ENCODE assay signal across 1 cellular context in the genomic region with DNA sequence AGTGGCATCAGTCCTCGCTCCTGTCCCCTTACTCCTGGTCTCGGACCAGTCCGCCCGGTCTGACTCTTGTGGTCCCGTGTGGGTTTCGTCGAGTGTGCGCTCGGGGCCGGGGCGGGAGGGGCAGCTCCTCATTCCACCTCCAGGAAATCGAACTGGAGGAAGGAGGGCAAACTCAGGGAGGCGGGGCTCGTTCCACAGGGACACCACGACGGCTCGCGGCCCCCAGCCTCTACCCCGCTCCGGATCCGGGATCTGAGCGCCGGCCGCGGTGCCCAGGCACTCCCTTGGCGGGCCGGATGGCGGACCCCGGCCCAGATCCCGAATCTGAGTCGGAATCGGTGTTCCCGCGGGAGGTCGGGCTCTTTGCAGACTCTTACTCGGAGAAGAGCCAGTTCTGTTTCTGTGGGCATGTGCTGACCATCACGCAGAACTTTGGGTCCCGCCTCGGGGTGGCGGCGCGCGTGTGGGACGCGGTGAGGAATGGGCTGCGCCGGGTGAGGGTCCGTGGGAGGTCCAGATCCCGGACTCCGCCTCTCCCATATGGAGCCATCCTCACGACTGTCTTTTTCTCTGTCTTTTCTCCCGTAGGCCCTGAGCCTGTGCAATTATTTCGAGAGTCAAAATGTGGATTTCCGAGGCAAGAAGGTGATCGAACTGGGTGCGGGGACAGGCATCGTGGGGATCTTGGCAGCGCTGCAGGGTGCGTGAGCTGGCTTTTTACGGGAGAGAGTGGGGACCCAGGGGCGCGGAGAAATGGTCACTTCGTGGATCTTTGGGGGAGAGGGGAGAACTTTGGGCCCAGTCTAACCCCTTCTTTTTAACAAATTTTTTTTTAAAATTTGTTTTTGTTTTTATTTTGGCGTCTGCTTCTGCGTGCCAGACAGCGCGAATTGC.
A peak's percentile ranks its signal among the peaks of the same experiment; 100 is the strongest.
TF ChIP-seq lines count a peak whose summit lies in the region.

A gene (plus strand): TSS at position 186 of the 894 bp plus-strand sequence. CDS start 111 bp downstream, at position 297.

TF ChIP-seq in K562, 482 proteins besides CTCF, POLR2A, EP300 and RAD21 (continued from another document and continues in another):
- TF ChIP-seq, protein P1, sequence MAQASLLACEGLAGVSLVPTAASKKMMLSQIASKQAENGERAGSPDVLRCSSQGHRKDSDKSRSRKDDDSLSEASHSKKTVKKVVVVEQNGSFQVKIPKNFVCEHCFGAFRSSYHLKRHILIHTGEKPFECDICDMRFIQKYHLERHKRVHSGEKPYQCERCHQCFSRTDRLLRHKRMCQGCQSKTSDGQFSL (CRISPR knock-in tag; IDR thresholded peaks at IDR 0.05), result peak; percentile 16; the same call in 1 of the 2 replicates
- TF ChIP-seq, protein P1 (tag; IDR thresholded peaks at IDR 0.05), result no peak
- TF ChIP-seq NFRKB (IDR thresholded peaks at IDR 0.05; ENCODE audit: low read depth) (no peak), FOXJ3 (CRISPR knock-in tag; IDR thresholded peaks at IDR 0.05) (no peak), HDGF (IDR thresholded peaks at IDR 0.05) (0 out of 2 replicates have a peak, but pooled peaks have one; percentile 18), MCM7 (IDR thresholded peaks at IDR 0.05) (no peak), ZNF561 (CRISPR knock-in tag; conservative IDR thresholded peaks at IDR 0.05) (no peak), FOXJ2 (tag; IDR thresholded peaks at IDR 0.05) (no peak), CBX1 (IDR thresholded peaks at IDR 0.05; ENCODE audit: low read depth) (0 out of 2 replicates have a peak, but pooled peaks have one; percentile 54), NR1H2 (CRISPR knock-in tag; IDR thresholded peaks at IDR 0.05) (no peak), GTF2E2 (tag; IDR thresholded peaks at IDR 0.05) (0 out of 2 replicates have a peak, but pooled peaks have one; percentile 2), GABPA (tag; conservative IDR thresholded peaks at IDR 0.05; ENCODE audit: low read depth) (no peak; the same call in 1 of the 2 replicates), BHLHE40 (IDR thresholded peaks at IDR 0.05; ENCODE audit: low read length) (0 out of 2 replicates have a peak, but pooled peaks have one; percentile 3), POLR2AphosphoS2 (IDR thresholded peaks at IDR 0.05; ENCODE audit: low read length) (no peak), CREB1 (IDR thresholded peaks at IDR 0.05) (no peak), CREB1 (CRISPR knock-in tag; IDR thresholded peaks at IDR 0.05) (peak; percentile 41; the same call in 1 of the 2 replicates), TGIF2 (CRISPR knock-in tag; IDR thresholded peaks at IDR 0.05) (no peak), ZNF589 (CRISPR knock-in tag; IDR thresholded peaks at IDR 0.05; ENCODE audit: low read depth) (no peak), MED1 (CRISPR knock-in tag; IDR thresholded peaks at IDR 0.05; ENCODE audit: borderline replicate concordance) (no peak), POU5F1 (IDR thresholded peaks at IDR 0.05; ENCODE audit: borderline replicate concordance, low read depth, low read length, partially characterized antibody) (no peak), ZNF444 (CRISPR knock-in tag; IDR thresholded peaks at IDR 0.05) (no peak), STAT5A (IDR thresholded peaks at IDR 0.05; ENCODE audit: borderline replicate concordance, low read length) (no peak), DIDO1 (tag; IDR thresholded peaks at IDR 0.05; ENCODE audit: low read depth) (no peak), HIVEP1 (CRISPR knock-in tag; IDR thresholded peaks at IDR 0.05) (no peak), ZNF583 (CRISPR knock-in tag; IDR thresholded peaks at IDR 0.05) (no peak), MAFK (IDR thresholded peaks at IDR 0.05; ENCODE audit: low read length) (no peak), MTA3 (IDR thresholded peaks at IDR 0.05; ENCODE audit: borderline replicate concordance) (0 out of 2 replicates have a peak, but pooled peaks have one; percentile 14), PYGO2 (tag; IDR thresholded peaks at IDR 0.05) (no peak), TAF9B (IDR thresholded peaks at IDR 0.05; ENCODE audit: partially characterized antibody) (no peak), HMGN3 (IDR thresholded peaks at IDR 0.05; ENCODE audit: borderline replicate concordance, extremely low read depth, insufficient read length, low read depth, low read length) (no peak), CBFA2T3 (IDR thresholded peaks at IDR 0.05) (no peak), FOXK2 (conservative IDR thresholded peaks at IDR 0.05 in 1 of 2, IDR thresholded peaks at IDR 0.05 in 1 of 2; ENCODE audit: low read depth in 2 of 2) (no peak), THRAP3 (IDR thresholded peaks at IDR 0.05; ENCODE audit: borderline replicate concordance) (no peak), RCOR1 (IDR thresholded peaks at IDR 0.05; ENCODE audit: borderline replicate concordance in 1 of 2, low read depth in 2 of 2, low read length in 2 of 2) (no peak), RBM17 (IDR thresholded peaks at IDR 0.05; ENCODE audit: borderline replicate concordance, low read depth, low read length) (no peak), XRCC5 (IDR thresholded peaks at IDR 0.05; ENCODE audit: low read depth, low read length) (no peak; the same call in 1 of the 2 replicates), PTBP1 (IDR thresholded peaks at IDR 0.05; ENCODE audit: low read depth, low read length) (no peak), NR3C1 (CRISPR knock-in tag; IDR thresholded peaks at IDR 0.05) (no peak), ZNF699 (CRISPR knock-in tag; IDR thresholded peaks at IDR 0.05; ENCODE audit: insufficient replicate concordance) (no peak), TAF15 (IDR thresholded peaks at IDR 0.05; ENCODE audit: low read depth, low read length) (no peak), LARP7 (IDR thresholded peaks at IDR 0.05) (no peak), RBFOX2 (IDR thresholded peaks at IDR 0.05; ENCODE audit: low read depth, low read length) (peak; percentile 83), XRCC4 (IDR thresholded peaks at IDR 0.05; ENCODE audit: extremely low read depth, insufficient read depth, insufficient read length) (no peak), CEBPB (tag; IDR thresholded peaks at IDR 0.05) (no peak), ZNF830 (CRISPR knock-in tag; IDR thresholded peaks at IDR 0.05) (no peak), NUFIP1 (IDR thresholded peaks at IDR 0.05; ENCODE audit: partially characterized antibody) (no peak), EP400 (IDR thresholded peaks at IDR 0.05) (no peak), RFX5 (IDR thresholded peaks at IDR 0.05; ENCODE audit: low read depth, low read length) (no peak)
- TF ChIP-seq, protein P2, sequence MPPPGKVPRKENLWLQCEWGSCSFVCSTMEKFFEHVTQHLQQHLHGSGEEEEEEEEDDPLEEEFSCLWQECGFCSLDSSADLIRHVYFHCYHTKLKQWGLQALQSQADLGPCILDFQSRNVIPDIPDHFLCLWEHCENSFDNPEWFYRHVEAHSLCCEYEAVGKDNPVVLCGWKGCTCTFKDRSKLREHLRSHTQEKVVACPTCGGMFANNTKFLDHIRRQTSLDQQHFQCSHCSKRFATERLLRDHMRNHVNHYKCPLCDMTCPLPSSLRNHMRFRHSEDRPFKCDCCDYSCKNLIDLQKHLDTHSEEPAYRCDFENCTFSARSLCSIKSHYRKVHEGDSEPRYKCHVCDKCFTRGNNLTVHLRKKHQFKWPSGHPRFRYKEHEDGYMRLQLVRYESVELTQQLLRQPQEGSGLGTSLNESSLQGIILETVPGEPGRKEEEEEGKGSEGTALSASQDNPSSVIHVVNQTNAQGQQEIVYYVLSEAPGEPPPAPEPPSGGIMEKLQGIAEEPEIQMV (tag; conservative IDR thresholded peaks at IDR 0.05; ENCODE audit: low read depth), result 0 out of 2 replicates have a peak, but pooled peaks have one; percentile 14
- TF ChIP-seq, protein P3, sequence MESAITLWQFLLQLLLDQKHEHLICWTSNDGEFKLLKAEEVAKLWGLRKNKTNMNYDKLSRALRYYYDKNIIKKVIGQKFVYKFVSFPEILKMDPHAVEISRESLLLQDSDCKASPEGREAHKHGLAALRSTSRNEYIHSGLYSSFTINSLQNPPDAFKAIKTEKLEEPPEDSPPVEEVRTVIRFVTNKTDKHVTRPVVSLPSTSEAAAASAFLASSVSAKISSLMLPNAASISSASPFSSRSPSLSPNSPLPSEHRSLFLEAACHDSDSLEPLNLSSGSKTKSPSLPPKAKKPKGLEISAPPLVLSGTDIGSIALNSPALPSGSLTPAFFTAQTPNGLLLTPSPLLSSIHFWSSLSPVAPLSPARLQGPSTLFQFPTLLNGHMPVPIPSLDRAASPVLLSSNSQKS (CRISPR knock-in tag; IDR thresholded peaks at IDR 0.05), result no peak
- TF ChIP-seq, protein P4, sequence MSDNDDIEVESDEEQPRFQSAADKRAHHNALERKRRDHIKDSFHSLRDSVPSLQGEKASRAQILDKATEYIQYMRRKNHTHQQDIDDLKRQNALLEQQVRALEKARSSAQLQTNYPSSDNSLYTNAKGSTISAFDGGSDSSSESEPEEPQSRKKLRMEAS (CRISPR knock-in tag; IDR thresholded peaks at IDR 0.05), result no peak
- TF ChIP-seq, protein P5, sequence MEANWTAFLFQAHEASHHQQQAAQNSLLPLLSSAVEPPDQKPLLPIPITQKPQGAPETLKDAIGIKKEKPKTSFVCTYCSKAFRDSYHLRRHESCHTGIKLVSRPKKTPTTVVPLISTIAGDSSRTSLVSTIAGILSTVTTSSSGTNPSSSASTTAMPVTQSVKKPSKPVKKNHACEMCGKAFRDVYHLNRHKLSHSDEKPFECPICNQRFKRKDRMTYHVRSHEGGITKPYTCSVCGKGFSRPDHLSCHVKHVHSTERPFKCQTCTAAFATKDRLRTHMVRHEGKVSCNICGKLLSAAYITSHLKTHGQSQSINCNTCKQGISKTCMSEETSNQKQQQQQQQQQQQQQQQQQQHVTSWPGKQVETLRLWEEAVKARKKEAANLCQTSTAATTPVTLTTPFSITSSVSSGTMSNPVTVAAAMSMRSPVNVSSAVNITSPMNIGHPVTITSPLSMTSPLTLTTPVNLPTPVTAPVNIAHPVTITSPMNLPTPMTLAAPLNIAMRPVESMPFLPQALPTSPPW (CRISPR knock-in tag; IDR thresholded peaks at IDR 0.05), result peak; percentile 73
- TF ChIP-seq, protein P6, sequence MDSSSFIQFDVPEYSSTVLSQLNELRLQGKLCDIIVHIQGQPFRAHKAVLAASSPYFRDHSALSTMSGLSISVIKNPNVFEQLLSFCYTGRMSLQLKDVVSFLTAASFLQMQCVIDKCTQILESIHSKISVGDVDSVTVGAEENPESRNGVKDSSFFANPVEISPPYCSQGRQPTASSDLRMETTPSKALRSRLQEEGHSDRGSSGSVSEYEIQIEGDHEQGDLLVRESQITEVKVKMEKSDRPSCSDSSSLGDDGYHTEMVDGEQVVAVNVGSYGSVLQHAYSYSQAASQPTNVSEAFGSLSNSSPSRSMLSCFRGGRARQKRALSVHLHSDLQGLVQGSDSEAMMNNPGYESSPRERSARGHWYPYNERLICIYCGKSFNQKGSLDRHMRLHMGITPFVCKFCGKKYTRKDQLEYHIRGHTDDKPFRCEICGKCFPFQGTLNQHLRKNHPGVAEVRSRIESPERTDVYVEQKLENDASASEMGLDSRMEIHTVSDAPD (CRISPR knock-in tag; IDR thresholded peaks at IDR 0.05), result no peak
- TF ChIP-seq, protein P7, sequence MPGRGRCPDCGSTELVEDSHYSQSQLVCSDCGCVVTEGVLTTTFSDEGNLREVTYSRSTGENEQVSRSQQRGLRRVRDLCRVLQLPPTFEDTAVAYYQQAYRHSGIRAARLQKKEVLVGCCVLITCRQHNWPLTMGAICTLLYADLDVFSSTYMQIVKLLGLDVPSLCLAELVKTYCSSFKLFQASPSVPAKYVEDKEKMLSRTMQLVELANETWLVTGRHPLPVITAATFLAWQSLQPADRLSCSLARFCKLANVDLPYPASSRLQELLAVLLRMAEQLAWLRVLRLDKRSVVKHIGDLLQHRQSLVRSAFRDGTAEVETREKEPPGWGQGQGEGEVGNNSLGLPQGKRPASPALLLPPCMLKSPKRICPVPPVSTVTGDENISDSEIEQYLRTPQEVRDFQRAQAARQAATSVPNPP (IDR thresholded peaks at IDR 0.05; ENCODE audit: borderline replicate concordance, insufficient read depth, insufficient read length), result no peak
- TF ChIP-seq, protein P8, sequence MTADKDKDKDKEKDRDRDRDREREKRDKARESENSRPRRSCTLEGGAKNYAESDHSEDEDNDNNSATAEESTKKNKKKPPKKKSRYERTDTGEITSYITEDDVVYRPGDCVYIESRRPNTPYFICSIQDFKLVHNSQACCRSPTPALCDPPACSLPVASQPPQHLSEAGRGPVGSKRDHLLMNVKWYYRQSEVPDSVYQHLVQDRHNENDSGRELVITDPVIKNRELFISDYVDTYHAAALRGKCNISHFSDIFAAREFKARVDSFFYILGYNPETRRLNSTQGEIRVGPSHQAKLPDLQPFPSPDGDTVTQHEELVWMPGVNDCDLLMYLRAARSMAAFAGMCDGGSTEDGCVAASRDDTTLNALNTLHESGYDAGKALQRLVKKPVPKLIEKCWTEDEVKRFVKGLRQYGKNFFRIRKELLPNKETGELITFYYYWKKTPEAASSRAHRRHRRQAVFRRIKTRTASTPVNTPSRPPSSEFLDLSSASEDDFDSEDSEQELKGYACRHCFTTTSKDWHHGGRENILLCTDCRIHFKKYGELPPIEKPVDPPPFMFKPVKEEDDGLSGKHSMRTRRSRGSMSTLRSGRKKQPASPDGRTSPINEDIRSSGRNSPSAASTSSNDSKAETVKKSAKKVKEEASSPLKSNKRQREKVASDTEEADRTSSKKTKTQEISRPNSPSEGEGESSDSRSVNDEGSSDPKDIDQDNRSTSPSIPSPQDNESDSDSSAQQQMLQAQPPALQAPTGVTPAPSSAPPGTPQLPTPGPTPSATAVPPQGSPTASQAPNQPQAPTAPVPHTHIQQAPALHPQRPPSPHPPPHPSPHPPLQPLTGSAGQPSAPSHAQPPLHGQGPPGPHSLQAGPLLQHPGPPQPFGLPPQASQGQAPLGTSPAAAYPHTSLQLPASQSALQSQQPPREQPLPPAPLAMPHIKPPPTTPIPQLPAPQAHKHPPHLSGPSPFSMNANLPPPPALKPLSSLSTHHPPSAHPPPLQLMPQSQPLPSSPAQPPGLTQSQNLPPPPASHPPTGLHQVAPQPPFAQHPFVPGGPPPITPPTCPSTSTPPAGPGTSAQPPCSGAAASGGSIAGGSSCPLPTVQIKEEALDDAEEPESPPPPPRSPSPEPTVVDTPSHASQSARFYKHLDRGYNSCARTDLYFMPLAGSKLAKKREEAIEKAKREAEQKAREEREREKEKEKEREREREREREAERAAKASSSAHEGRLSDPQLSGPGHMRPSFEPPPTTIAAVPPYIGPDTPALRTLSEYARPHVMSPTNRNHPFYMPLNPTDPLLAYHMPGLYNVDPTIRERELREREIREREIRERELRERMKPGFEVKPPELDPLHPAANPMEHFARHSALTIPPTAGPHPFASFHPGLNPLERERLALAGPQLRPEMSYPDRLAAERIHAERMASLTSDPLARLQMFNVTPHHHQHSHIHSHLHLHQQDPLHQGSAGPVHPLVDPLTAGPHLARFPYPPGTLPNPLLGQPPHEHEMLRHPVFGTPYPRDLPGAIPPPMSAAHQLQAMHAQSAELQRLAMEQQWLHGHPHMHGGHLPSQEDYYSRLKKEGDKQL (CRISPR knock-in tag; IDR thresholded peaks at IDR 0.05; ENCODE audit: borderline replicate concordance), result 0 out of 2 replicates have a peak, but pooled peaks have one; percentile 48
- TF ChIP-seq, protein P9, sequence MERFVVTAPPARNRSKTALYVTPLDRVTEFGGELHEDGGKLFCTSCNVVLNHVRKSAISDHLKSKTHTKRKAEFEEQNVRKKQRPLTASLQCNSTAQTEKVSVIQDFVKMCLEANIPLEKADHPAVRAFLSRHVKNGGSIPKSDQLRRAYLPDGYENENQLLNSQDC (CRISPR knock-in tag; IDR thresholded peaks at IDR 0.05), result no peak
